ENCODE assay signal across 8 cellular contexts in genomic region chr9:33151007-33151557, GRCh38. TPM values are rescaled to one million over a fixed set of nuclear protein-coding genes. Genes with fewer than 3 reads are reported as not detected.
DNase-seq lines count a peak whose midpoint lies in the region; ATAC-seq and TF ChIP-seq lines count a peak whose summit lies in the region.

No MANE protein-coding gene starts in this region.

- H3K9me3 ChIP-seq in BE2C (no peaks in the 10 kb centered on the region), testis (no peaks in the 10 kb centered on the region)

- ATAC-seq in GM21825 (IDR thresholded peaks at IDR 0.05; ENCODE audit: unreplicated experiment): no peak
- no peak for ATAC-seq in GM19324 (IDR thresholded peaks at IDR 0.05; ENCODE audit: low FRiP score, unreplicated experiment)
- no peak for ATAC-seq in GM18511 (IDR thresholded peaks at IDR 0.05; ENCODE audit: unreplicated experiment)

- intact Hi-C loops in testis (cut with DNase I; ENCODE audit: low total_unique reads): no loop called here

- H3K4me3 ChIP-seq in BE2C (ENCODE audit: low read depth, low read length): 0 out of 2 replicates have a peak overlapping the region, but pooled peaks have one; percentile 5
- no peak overlapping the region for H3K4me3 ChIP-seq in testis

- H3K27me3 ChIP-seq in BE2C (no peaks in the 10 kb centered on the region), testis (no peaks in the 10 kb centered on the region)

- no peaks in the 10 kb centered on the region for H3K36me3 ChIP-seq in BE2C
- H3K36me3 ChIP-seq in testis (ENCODE audit: low read depth, missing control alignments): no peaks in the 10 kb centered on the region

- peak; percentile 89 for DNase-seq in BE2C
- peak; percentile 55 for DNase-seq in HT-29 (ENCODE audit: low spot score)
- peak; percentile 98 for DNase-seq in amniotic epithelial cell (ENCODE audit: low read depth)
- peak; percentile 94 for DNase-seq in kidney tubule cell (ENCODE audit: low spot score)
- peak; percentile 76 for DNase-seq in testis

- no peak for TF ChIP-seq POLR2A in testis (IDR thresholded peaks at IDR 0.05)

- WGBS in testis, 2 donors: 27 to 46% methylated on average over 5 of the region's 5 CpGs

- peak overlapping the region; percentile 31 to 81 for H3K27ac ChIP-seq in testis

- no peak for TF ChIP-seq CTCF in BE2C (IDR thresholded peaks at IDR 0.05; ENCODE audit: low read depth, low read length)
- no peak for TF ChIP-seq CTCF in testis (IDR thresholded peaks at IDR 0.05)

- H3K4me1 ChIP-seq in BE2C: peaks cover 9% of the 10 kb centered on the region
- H3K4me1 ChIP-seq in testis: peaks cover 28% of the 10 kb centered on the region

RNA-seq across cellular contexts. Expression of gene B4GALT1, which starts 16.1 kb away (rescaled TPM):
- 2.6 TPM for polyA plus RNA-seq in BE2C (2012; ENCODE audit: insufficient read depth, insufficient read length, low read depth)
- 14.6 and 16.9 TPM in 2 replicates for total RNA-seq in HT-29 (2014; rRNA removed; shearing (Covaris generic))
- total RNA-seq in testis: 100 to 1,000 TPM; 192 to 212 TPM
- 112 TPM for polyA plus RNA-seq in testis (ENCODE audit: insufficient read depth, low read depth, low replicate concordance)

Comparison
In these comparisons a context has a peak if more than half of its experiments do, and no peak if none do; other contexts are left out.
1. RNA of gene B4GALT1, which starts 16.1 kb away (total RNA-seq): 192 to 212 TPM in testis; 14.6 to 16.9 TPM in HT-29; every median in the first group is over 10 times any median in the second.
2. Peak in every context shown above with its lines, with median percentiles within 50 percentile points of each other: DNase-seq.